In genomic region chr6:156783958-156784357, GRCh38 we compare ENCODE assay signal across 1 cellular context.
TF ChIP-seq lines count a peak whose summit lies in the region.

No MANE protein-coding gene starts in this region.

TF ChIP-seq in HEK293, 187 proteins besides CTCF, POLR2A, EP300 and RAD21 (continued from another document):
- TF ChIP-seq ZNF561 (tag by site-specific recombination; IDR thresholded peaks at IDR 0.05; ENCODE audit: borderline replicate concordance) = 0 out of 2 replicates have a peak, but pooled peaks have one; percentile 19
- TF ChIP-seq ZNF223 (tag by site-specific recombination; IDR thresholded peaks at IDR 0.05) = no peak
- TF ChIP-seq ZBTB8A (tag by site-specific recombination; IDR thresholded peaks at IDR 0.05) = no peak
